ENCODE assay signal across 9 cellular contexts in the genomic region with DNA sequence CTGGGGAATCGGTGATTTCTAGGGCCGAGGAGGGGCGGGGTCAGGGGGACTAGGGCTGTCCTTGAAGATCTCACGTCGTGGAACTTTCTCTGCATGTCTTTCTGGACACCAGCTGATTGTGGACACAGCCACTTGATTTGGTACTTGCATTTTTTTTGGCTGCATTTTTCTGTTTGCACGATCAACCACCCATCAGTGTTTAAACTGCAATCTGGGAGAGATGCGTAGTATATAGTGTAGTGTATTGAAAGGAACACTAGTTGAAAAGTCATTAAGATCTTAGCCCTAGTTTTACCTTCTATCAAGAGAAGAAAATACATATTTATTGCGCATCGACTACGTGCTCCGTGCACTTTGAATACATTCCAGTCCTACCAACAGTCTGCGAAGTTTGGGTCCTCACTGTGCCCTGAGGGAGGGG. TPM values are rescaled to one million over a fixed set of nuclear protein-coding genes. Genes with fewer than 3 reads are reported as not detected.
A peak's percentile ranks its signal among the peaks of the same experiment; 100 is the strongest.
DNase-seq lines count a peak whose midpoint lies in the region; ATAC-seq, FAIRE-seq and TF ChIP-seq lines count a peak whose summit lies in the region.
"Had no signal": no experiment of that assay in that cellular context is flagged by ENCODE, and none has a peak within 500 bp of the region (broad histone marks: within the 10 kb centered on the region; RNA-seq: fewer than 3 reads in every experiment).

No MANE protein-coding gene starts in this region.

- H3K79me2 ChIP-seq in endothelial cell of umbilical vein (ENCODE audit: control insufficient read depth, insufficient read depth, low read length) = no peaks in the 10 kb centered on the region

- dilution Hi-C loops in endothelial cell of umbilical vein (cut with MboI; ENCODE audit: extremely low pct_ligation_motif_present, low sequenced_read_pairs) = no loop called here

- H3K4me3 Mint-ChIP-seq in osteocyte (ENCODE audit: unreplicated experiment) = peak overlapping the region; percentile 90

- no peaks in the 10 kb centered on the region for H4K20me1 ChIP-seq in endothelial cell of umbilical vein (replicated peaks; ENCODE audit: control insufficient read depth, extremely low read depth, insufficient read depth, low read length)

- TF ChIP-seq POLR2A in endothelial cell of umbilical vein (IDR thresholded peaks at IDR 0.05; ENCODE audit: low read depth, low read length) = no peak

- H3K27me3 ChIP-seq in endothelial cell of umbilical vein (ENCODE audit: control insufficient read depth in 2 of 2, insufficient read depth in 2 of 2, low read length in 2 of 2) = peaks cover 0 to 3% of the 10 kb centered on the region in 2 experiments

- peak overlapping the region; percentile 83 for H3K27ac Mint-ChIP-seq in osteocyte (ENCODE audit: unreplicated experiment)

- H3K27ac ChIP-seq in endothelial cell of umbilical vein (ENCODE audit: insufficient read depth, low read depth, low read length) = no peak overlapping the region

- peak overlapping the region; percentile 94 for H3K4me2 ChIP-seq in endothelial cell of umbilical vein (ENCODE audit: insufficient read depth, low read length)

- peaks cover 1% of the 10 kb centered on the region for H3K36me3 Mint-ChIP-seq in osteocyte (ENCODE audit: unreplicated experiment)

- TF ChIP-seq CTCF in GM12875 (IDR thresholded peaks at IDR 0.05; ENCODE audit: borderline replicate concordance, insufficient read depth, low read depth, low read length) (no peak), endothelial cell of umbilical vein (IDR thresholded peaks at IDR 0.05; ENCODE audit: extremely low read depth in 1 of 2, insufficient read depth in 1 of 2, low read depth in 1 of 2, low read length in 2 of 2) (no peak), osteocyte (IDR thresholded peaks at IDR 0.05) (no peak)

- FAIRE-seq in endothelial cell of umbilical vein (lab: Jason Lieb, UNC) = peak; percentile 82

- peak overlapping the region; percentile 76 for H3K9ac ChIP-seq in endothelial cell of umbilical vein (replicated peaks; ENCODE audit: extremely low read depth, insufficient read depth, low read length)

- no peaks in the 10 kb centered on the region for H3K9me1 ChIP-seq in endothelial cell of umbilical vein (replicated peaks; ENCODE audit: control insufficient read depth, extremely low read depth, insufficient read depth, low read length)

- CTCF ChIA-PET in endothelial cell of umbilical vein (lab: Charles Lee) = interaction anchor here (0.9 to 4.0 kb wide), 5 partner anchors 11 to 92 kb away, joined by 3 to 43 read pairs (median 11); no protein-coding TSS in a partner anchor

- H3K9me3 ChIP-seq in endothelial cell of umbilical vein (replicated peaks; ENCODE audit: control insufficient read depth, insufficient read depth, low read length) = no peaks in the 10 kb centered on the region

- peaks cover 25% of the 10 kb centered on the region for H3K4me1 Mint-ChIP-seq in osteocyte (ENCODE audit: unreplicated experiment)

- no TSS peak for BruUV-seq in endothelial cell of umbilical vein (replicated peaks; lab: Mats Ljungman, UMichigan)

- ATAC-seq in GM18861 (IDR thresholded peaks at IDR 0.05; ENCODE audit: unreplicated experiment) = no peak
- no peak for ATAC-seq in HG03354 (IDR thresholded peaks at IDR 0.05; ENCODE audit: poor library complexity, severe bottlenecking, unreplicated experiment)

- POLR2A ChIA-PET in endothelial cell of umbilical vein (lab: Charles Lee) = no interaction called here

- H3K4me3 ChIP-seq in GM12875 (ENCODE audit: low read depth, low read length) (peak overlapping the region; percentile 59), endothelial cell of umbilical vein (replicated peaks in 1 of 3; ENCODE audit: insufficient read depth in 1 of 3, low read depth in 1 of 3, low read length in 3 of 3) (peak overlapping the region; percentile 49 to 85 (median 62))

- H3K4me1 ChIP-seq in endothelial cell of umbilical vein (ENCODE audit: control insufficient read depth, extremely low read depth, insufficient read depth, low read length) = peaks cover 11% of the 10 kb centered on the region

- DNase-seq in SK-MEL-5 (ENCODE audit: low read depth, low spot score) (peak; percentile 80), endothelial cell of umbilical vein (ENCODE audit: low read depth, low spot score) (no peak), osteocyte (ENCODE audit: extremely low spot score, unreplicated experiment) (no peak), iPS-NIHi11 (ENCODE audit: low spot score) (no peak), NCI-H2196 treated with DMSO at 0.1 percent for 48 hours (lab: John Stamatoyannopoulos, UW; ENCODE audit: unreplicated experiment) (no peak)

- no peaks in the 10 kb centered on the region for H3K27me3 Mint-ChIP-seq in osteocyte (ENCODE audit: unreplicated experiment)

- in situ Hi-C loops in SK-MEL-5 (cut with HindIII; ENCODE audit: low pct_unique_long_range_greater_than_20kb, low sequenced_read_pairs) = no loop called here

- H2AFZ ChIP-seq in endothelial cell of umbilical vein (ENCODE audit: low read depth, low read length) = peak overlapping the region; percentile 70

- intact Hi-C loops in endothelial cell of umbilical vein (cut with micrococcal nuclease) = no loop called here

- H3K9me3 Mint-ChIP-seq in osteocyte (ENCODE audit: unreplicated experiment) = peaks cover 3% of the 10 kb centered on the region

- H3K36me3 ChIP-seq in endothelial cell of umbilical vein (ENCODE audit: control insufficient read depth in 2 of 2, extremely low read depth in 1 of 2, insufficient read depth in 2 of 2, low read length in 2 of 2) = no peaks in the 10 kb centered on the region

TF ChIP-seq in endothelial cell of umbilical vein, 7 proteins besides CTCF, POLR2A, EP300 and RAD21:
- TF ChIP-seq EZH2 (IDR thresholded peaks at IDR 0.05; ENCODE audit: borderline replicate concordance, low read depth, low read length, severe bottlenecking) (no peak), JUN (IDR thresholded peaks at IDR 0.05; ENCODE audit: borderline replicate concordance, insufficient read depth, insufficient read length, low read depth) (no peak)

RNA-seq across cellular contexts. Expression of a gene that starts 0.7 kb away (rescaled TPM):
- 37.7 and 37.9 TPM in 2 replicates for total RNA-seq in SK-MEL-5 (2014; rRNA removed; shearing (Covaris generic))
- polyA plus RNA-seq in SK-MEL-5 (2015; cell fraction: cytosol; rRNA removed) = 46.7 and 51.9 TPM in 2 replicates
- polyA plus RNA-seq in SK-MEL-5 (2015; cell fraction: nucleus; rRNA removed) = 241 and 242 TPM in 2 replicates
- total RNA-seq in endothelial cell of umbilical vein (23.8 and 24.3 TPM in 2 replicates), osteocyte (16.0 TPM in 2 replicates)
- polyA plus RNA-seq in endothelial cell of umbilical vein = 6.6 and 11.3 TPM in 2 replicates
- polyA plus RNA-seq in endothelial cell of umbilical vein (2011; cell fraction: cytosol; rRNA removed) = 10.9 and 12.7 TPM in 2 replicates
- polyA plus RNA-seq in endothelial cell of umbilical vein (2011; cell fraction: nucleus; rRNA removed) = 8.9 and 10.7 TPM in 2 replicates
- 16.1 and 19.9 TPM in 2 replicates for polyA plus RNA-seq in endothelial cell of umbilical vein (2012)
- 12.0 and 13.5 TPM in 2 replicates for polyA minus RNA-seq in endothelial cell of umbilical vein
- polyA minus RNA-seq in endothelial cell of umbilical vein (2011; cell fraction: cytosol; rRNA and poly(A)+ RNA removed) = 31.9 TPM
- 13.2 and 17.1 TPM in 2 replicates for polyA minus RNA-seq in endothelial cell of umbilical vein (2011; cell fraction: nucleus; rRNA and poly(A)+ RNA removed)

RNA-seq across cellular contexts. Expression of a gene that starts 24.6 kb away (rescaled TPM):
- not detected in 2 replicates for total RNA-seq in SK-MEL-5 (2014; rRNA removed; shearing (Covaris generic))
- not detected in 2 replicates for polyA plus RNA-seq in SK-MEL-5 (2015; cell fraction: cytosol; rRNA removed)
- not detected in 2 replicates for polyA plus RNA-seq in SK-MEL-5 (2015; cell fraction: nucleus; rRNA removed)
- not detected in 2 replicates for total RNA-seq in endothelial cell of umbilical vein
- not detected in 2 replicates for polyA plus RNA-seq in endothelial cell of umbilical vein
- not detected in 2 replicates for polyA plus RNA-seq in endothelial cell of umbilical vein (2011; cell fraction: cytosol; rRNA removed)
- polyA plus RNA-seq in endothelial cell of umbilical vein (2011; cell fraction: nucleus; rRNA removed) = not detected in 2 replicates
- 0.04 TPM in 1 of 2 replicates, not detected in the other for polyA plus RNA-seq in endothelial cell of umbilical vein (2012)
- polyA minus RNA-seq in endothelial cell of umbilical vein = not detected in 2 replicates
- not detected for polyA minus RNA-seq in endothelial cell of umbilical vein (2011; cell fraction: cytosol; rRNA and poly(A)+ RNA removed)
- polyA minus RNA-seq in endothelial cell of umbilical vein (2011; cell fraction: nucleus; rRNA and poly(A)+ RNA removed) = not detected in 2 replicates
- not detected in 2 replicates for total RNA-seq in osteocyte
- total RNA-seq: T-helper 2 cell treated with Interferon-gamma antibody and Interleukin-4, amounts not matched to agents 100 ng/mL and 5 ng/mL, for 36 hours had no signal

RNA-seq across cellular contexts. Expression of a gene that starts 40.6 kb away (rescaled TPM):
- 1.8 and 1.9 TPM in 2 replicates for total RNA-seq in SK-MEL-5 (2014; rRNA removed; shearing (Covaris generic))
- polyA plus RNA-seq in SK-MEL-5 (2015; cell fraction: cytosol; rRNA removed) = 1.1 and 1.4 TPM in 2 replicates
- 1.3 and 1.5 TPM in 2 replicates for polyA plus RNA-seq in SK-MEL-5 (2015; cell fraction: nucleus; rRNA removed)
- total RNA-seq in endothelial cell of umbilical vein = 0.05 TPM in 1 of 2 replicates, not detected in the other
- under 0.01 and 0.01 TPM in 2 replicates for polyA plus RNA-seq in endothelial cell of umbilical vein
- polyA plus RNA-seq in endothelial cell of umbilical vein (2011; cell fraction: cytosol; rRNA removed) = not detected in 2 replicates
- polyA plus RNA-seq in endothelial cell of umbilical vein (2011; cell fraction: nucleus; rRNA removed) = 0.03 TPM in 1 of 2 replicates, not detected in the other
- 0.01 TPM in 1 of 2 replicates, not detected in the other for polyA plus RNA-seq in endothelial cell of umbilical vein (2012)
- polyA minus RNA-seq in endothelial cell of umbilical vein = 0.04 and 0.05 TPM in 2 replicates
- polyA minus RNA-seq in endothelial cell of umbilical vein (2011; cell fraction: cytosol; rRNA and poly(A)+ RNA removed) = 4.0 TPM
- polyA minus RNA-seq in endothelial cell of umbilical vein (2011; cell fraction: nucleus; rRNA and poly(A)+ RNA removed) = 0.05 TPM in 2 replicates
- 0.03 and 0.05 TPM in 2 replicates for total RNA-seq in osteocyte
